Comparison of ENCODE assay signal across 29 cellular contexts in genomic region chr20:24411452-24412216, GRCh38. TPM values are rescaled to one million over a fixed set of nuclear protein-coding genes. Genes with fewer than 3 reads are reported as not detected.
"Had no signal": no experiment of that assay in that cellular context is flagged by ENCODE, and none has a peak within 500 bp of the region (broad histone marks: within the 10 kb centered on the region; RNA-seq: fewer than 3 reads in every experiment).

No MANE protein-coding gene starts in this region.

- H3K4me3 ChIP-seq: adrenal gland, SJCRH30, SK-N-MC had no signal

- H3K9me3 ChIP-seq: adrenal gland, SJCRH30 had no signal

- DNase-seq: activated CD4-positive, alpha-beta memory T cell treated with anti-CD3 and anti-CD28 coated beads, Interleukin-2, amount 10 ng/mL, durations not matched to agents 7 days and 5 days; activated CD4-positive, alpha-beta T cell treated with anti-CD3 and anti-CD28 coated beads for 1 hour; activated CD4-positive, alpha-beta T cell treated with anti-CD3 and anti-CD28 coated beads for 48 hours; activated CD4-positive, CD25-positive, alpha-beta regulatory T cell; activated gamma-delta T cell treated with Interleukin-2 at 50 U/mL for 16 hours; activated naive CD4-positive, alpha-beta T cell treated with anti-CD3 and anti-CD28 coated beads for 36 hours; activated T-cell treated with anti-CD3 and anti-CD28 coated beads, Interleukin-2, amount 50 U/mL, for 24 hours; adrenal gland; brain microvascular endothelial cell; central memory CD4-positive, alpha-beta T cell; Karpas-422; NCI-H1105; NCI-H1417 treated with DMSO at 0.1 percent for 48 hours; NCI-H187 treated with DMSO at 0.1 percent for 48 hours; NCI-H2081; NCI-H2227 treated with DMSO at 0.1 percent for 48 hours; NCI-H524 treated with DMSO at 0.1 percent for 48 hours; SHP77; SJCRH30; T1000; WERI-Rb-1 had no signal

- ATAC-seq: activated naive CD4-positive, alpha-beta T cell treated with anti-CD3 and anti-CD28 coated beads, Interleukin-2, amount 50 U/mL, for 72 hours; Panc1 had no signal

- H3K27ac ChIP-seq: adrenal gland, brain microvascular endothelial cell, SJCRH30, SK-N-MC, WERI-Rb-1 had no signal

- H3K36me3 ChIP-seq: adrenal gland, brain microvascular endothelial cell, SJCRH30, WERI-Rb-1 had no signal

- H3K4me1 ChIP-seq: adrenal gland, SJCRH30 had no signal

- H3K27me3 ChIP-seq: adrenal gland, brain microvascular endothelial cell, SJCRH30 had no signal

RNA-seq across cellular contexts. Expression of gene SYNDIG1, which starts 57.8 kb away (rescaled TPM):
- total RNA-seq: activated CD4-positive, alpha-beta memory T cell treated with anti-CD3 and anti-CD28 coated beads, Interleukin-2, amount 10 ng/mL, durations not matched to agents 7 days and 5 days; activated CD8-positive, alpha-beta memory T cell treated with anti-CD3 and anti-CD28 coated beads for 36 hours; activated naive CD4-positive, alpha-beta T cell treated with anti-CD3 and anti-CD28 coated beads for 36 hours; activated naive CD4-positive, alpha-beta T cell treated with anti-CD3 and anti-CD28 coated beads, Interleukin-2, amount 50 U/mL, for 72 hours; MCF 10A; NCI-H460; SJCRH30; T-helper 1 cell treated with Interleukin-12 subunit alpha and Interleukin-12 subunit beta and Interleukin-4 antibody, amounts not matched to agents 30 ng/mL and 1 ng/mL, for 36 hours; T-helper 2 cell treated with Interferon-gamma antibody and Interleukin-4, amounts not matched to agents 100 ng/mL and 5 ng/mL, for 36 hours had no signal
